Comparison of ENCODE assay signal across 20 cellular contexts in the genomic region with DNA sequence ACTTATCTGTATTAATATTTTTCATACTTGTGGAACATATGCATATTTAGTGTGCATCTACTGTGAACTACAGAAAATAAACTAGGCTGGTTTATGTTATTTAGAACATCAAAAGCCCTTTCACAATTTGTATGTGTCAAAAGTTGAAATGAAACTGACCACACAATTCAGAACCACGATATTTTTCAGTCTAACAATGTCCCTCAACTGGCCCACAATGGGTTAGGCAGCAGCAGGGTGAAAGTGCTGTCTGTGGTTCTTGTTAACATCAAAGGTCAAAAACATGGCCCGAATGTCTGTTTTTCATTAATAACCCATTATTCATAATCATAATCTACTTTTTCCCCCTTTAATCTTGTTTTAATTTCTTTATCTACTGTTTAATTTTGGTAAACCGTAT.
DNase-seq lines count a peak whose midpoint lies in the region; ATAC-seq and TF ChIP-seq lines count a peak whose summit lies in the region.
"Had no signal": no experiment of that assay in that cellular context is flagged by ENCODE, and none has a peak within 500 bp of the region (broad histone marks: within the 10 kb centered on the region; RNA-seq: fewer than 3 reads in every experiment).

No MANE protein-coding gene starts in this region.

- no peaks in the 10 kb centered on the region for H4K20me1 ChIP-seq in GM23338 (replicated peaks; ENCODE audit: insufficient read depth)

- H3K4me2 ChIP-seq in GM23338: no peak overlapping the region

- no peaks in the 10 kb centered on the region for H3K9me3 Mint-ChIP-seq in GM23338
- H3K9me3 Mint-ChIP-seq: H9 had no signal

- H3K27ac Mint-ChIP-seq in GM23338: no peak overlapping the region
- H3K27ac Mint-ChIP-seq: H9 had no signal

- H3K4me1 Mint-ChIP-seq in GM23338: no peaks in the 10 kb centered on the region
- H3K4me1 Mint-ChIP-seq: H9 had no signal

- H3K4me1 ChIP-seq in BE2C (peaks cover 4% of the 10 kb centered on the region), left ventricle myocardium inferior (no peaks in the 10 kb centered on the region), GM23338 (ENCODE audit: insufficient read depth) (no peaks in the 10 kb centered on the region)
- H3K4me1 ChIP-seq: SJSA1 had no signal

- H3K9me2 ChIP-seq in GM23338 (ENCODE audit: insufficient read depth): no peaks in the 10 kb centered on the region

- no peak overlapping the region for H3K27ac ChIP-seq in left ventricle myocardium inferior (replicated peaks)
- H3K27ac ChIP-seq in GM23338 (ENCODE audit: low read depth): no peak overlapping the region
- H3K27ac ChIP-seq: HL-60, SJSA1 had no signal

- no peaks in the 10 kb centered on the region for H3K36me3 Mint-ChIP-seq in GM23338 (ENCODE audit: low read depth)

- H3F3A ChIP-seq in GM23338 (replicated peaks; ENCODE audit: low read depth): no peaks in the 10 kb centered on the region

- H3K79me2 ChIP-seq in GM23338 (replicated peaks; ENCODE audit: insufficient read depth): no peaks in the 10 kb centered on the region

- no peak overlapping the region for H3K4me3 Mint-ChIP-seq in GM23338
- H3K4me3 Mint-ChIP-seq: H9 had no signal

- intact Hi-C loops in left ventricle myocardium inferior (cut with micrococcal nuclease): no loop called here

- H3K27me3 ChIP-seq in BE2C (no peaks in the 10 kb centered on the region), left ventricle myocardium inferior (ENCODE audit: low read depth) (no peaks in the 10 kb centered on the region), GM23338 (ENCODE audit: insufficient read depth) (no peaks in the 10 kb centered on the region)
- H3K27me3 ChIP-seq: SJSA1 had no signal

- ATAC-seq in GM19023 (IDR thresholded peaks at IDR 0.05; ENCODE audit: unreplicated experiment) (peak; percentile 63), HG02852 (IDR thresholded peaks at IDR 0.05; ENCODE audit: unreplicated experiment) (peak; percentile 84), HG03565 (IDR thresholded peaks at IDR 0.05; ENCODE audit: unreplicated experiment) (peak; percentile 76), HG03097 (IDR thresholded peaks at IDR 0.05; ENCODE audit: low FRiP score, unreplicated experiment) (no peak), GM23338 (no peak)

- H3K9me3 ChIP-seq in BE2C: no peaks in the 10 kb centered on the region
- no peaks in the 10 kb centered on the region for H3K9me3 ChIP-seq in left ventricle myocardium inferior (replicated peaks)
- H3K9me3 ChIP-seq: SJSA1 had no signal

- TF ChIP-seq CTCF in BE2C (IDR thresholded peaks at IDR 0.05; ENCODE audit: low read depth, low read length) (no peak), left ventricle myocardium inferior (IDR thresholded peaks at IDR 0.05; ENCODE audit: borderline replicate concordance) (no peak), GM23338 (conservative IDR thresholded peaks at IDR 0.05; ENCODE audit: low read depth in 2 of 2) (no peak)

- H3K4me3 ChIP-seq in BE2C (ENCODE audit: low read depth, low read length) (no peak overlapping the region), left ventricle myocardium inferior (no peak overlapping the region), GM23338 (no peak overlapping the region)
- H3K4me3 ChIP-seq: SJSA1 had no signal

- DNase-seq in BE2C (peak; percentile 24), left ventricle myocardium inferior (no peak), GM23338 (ENCODE audit: low spot score) (no peak), SW480 (ENCODE audit: low spot score) (no peak)
- DNase-seq: 8988T, C1 segment of cervical spinal cord, DMS 273 treated with DMSO at 0.1 percent for 48 hours, H9, NCI-H1436 treated with DMSO at 0.1 percent for 48 hours, NCI-H2081, NCI-H2227 treated with DMSO at 0.1 percent for 48 hours, NCI-H526, RPMI8226, T-helper 1 cell had no signal

- H3K36me3 ChIP-seq in BE2C (no peaks in the 10 kb centered on the region), left ventricle myocardium inferior (no peaks in the 10 kb centered on the region), GM23338 (ENCODE audit: insufficient read depth) (no peaks in the 10 kb centered on the region)
- H3K36me3 ChIP-seq: SJSA1 had no signal

- H3K27me3 Mint-ChIP-seq in GM23338 (ENCODE audit: insufficient read depth, low read depth, poor library complexity): no peaks in the 10 kb centered on the region

- no peak overlapping the region for H2AFZ ChIP-seq in GM23338

TF ChIP-seq in GM23338, 12 proteins besides CTCF, POLR2A, EP300 and RAD21:
- TF ChIP-seq EZH2 (IDR thresholded peaks at IDR 0.05; ENCODE audit: low read depth, unreplicated experiment): no peak
- no peak for TF ChIP-seq JUNB (IDR thresholded peaks at IDR 0.05; ENCODE audit: unreplicated experiment)
- TF ChIP-seq, protein P1, sequence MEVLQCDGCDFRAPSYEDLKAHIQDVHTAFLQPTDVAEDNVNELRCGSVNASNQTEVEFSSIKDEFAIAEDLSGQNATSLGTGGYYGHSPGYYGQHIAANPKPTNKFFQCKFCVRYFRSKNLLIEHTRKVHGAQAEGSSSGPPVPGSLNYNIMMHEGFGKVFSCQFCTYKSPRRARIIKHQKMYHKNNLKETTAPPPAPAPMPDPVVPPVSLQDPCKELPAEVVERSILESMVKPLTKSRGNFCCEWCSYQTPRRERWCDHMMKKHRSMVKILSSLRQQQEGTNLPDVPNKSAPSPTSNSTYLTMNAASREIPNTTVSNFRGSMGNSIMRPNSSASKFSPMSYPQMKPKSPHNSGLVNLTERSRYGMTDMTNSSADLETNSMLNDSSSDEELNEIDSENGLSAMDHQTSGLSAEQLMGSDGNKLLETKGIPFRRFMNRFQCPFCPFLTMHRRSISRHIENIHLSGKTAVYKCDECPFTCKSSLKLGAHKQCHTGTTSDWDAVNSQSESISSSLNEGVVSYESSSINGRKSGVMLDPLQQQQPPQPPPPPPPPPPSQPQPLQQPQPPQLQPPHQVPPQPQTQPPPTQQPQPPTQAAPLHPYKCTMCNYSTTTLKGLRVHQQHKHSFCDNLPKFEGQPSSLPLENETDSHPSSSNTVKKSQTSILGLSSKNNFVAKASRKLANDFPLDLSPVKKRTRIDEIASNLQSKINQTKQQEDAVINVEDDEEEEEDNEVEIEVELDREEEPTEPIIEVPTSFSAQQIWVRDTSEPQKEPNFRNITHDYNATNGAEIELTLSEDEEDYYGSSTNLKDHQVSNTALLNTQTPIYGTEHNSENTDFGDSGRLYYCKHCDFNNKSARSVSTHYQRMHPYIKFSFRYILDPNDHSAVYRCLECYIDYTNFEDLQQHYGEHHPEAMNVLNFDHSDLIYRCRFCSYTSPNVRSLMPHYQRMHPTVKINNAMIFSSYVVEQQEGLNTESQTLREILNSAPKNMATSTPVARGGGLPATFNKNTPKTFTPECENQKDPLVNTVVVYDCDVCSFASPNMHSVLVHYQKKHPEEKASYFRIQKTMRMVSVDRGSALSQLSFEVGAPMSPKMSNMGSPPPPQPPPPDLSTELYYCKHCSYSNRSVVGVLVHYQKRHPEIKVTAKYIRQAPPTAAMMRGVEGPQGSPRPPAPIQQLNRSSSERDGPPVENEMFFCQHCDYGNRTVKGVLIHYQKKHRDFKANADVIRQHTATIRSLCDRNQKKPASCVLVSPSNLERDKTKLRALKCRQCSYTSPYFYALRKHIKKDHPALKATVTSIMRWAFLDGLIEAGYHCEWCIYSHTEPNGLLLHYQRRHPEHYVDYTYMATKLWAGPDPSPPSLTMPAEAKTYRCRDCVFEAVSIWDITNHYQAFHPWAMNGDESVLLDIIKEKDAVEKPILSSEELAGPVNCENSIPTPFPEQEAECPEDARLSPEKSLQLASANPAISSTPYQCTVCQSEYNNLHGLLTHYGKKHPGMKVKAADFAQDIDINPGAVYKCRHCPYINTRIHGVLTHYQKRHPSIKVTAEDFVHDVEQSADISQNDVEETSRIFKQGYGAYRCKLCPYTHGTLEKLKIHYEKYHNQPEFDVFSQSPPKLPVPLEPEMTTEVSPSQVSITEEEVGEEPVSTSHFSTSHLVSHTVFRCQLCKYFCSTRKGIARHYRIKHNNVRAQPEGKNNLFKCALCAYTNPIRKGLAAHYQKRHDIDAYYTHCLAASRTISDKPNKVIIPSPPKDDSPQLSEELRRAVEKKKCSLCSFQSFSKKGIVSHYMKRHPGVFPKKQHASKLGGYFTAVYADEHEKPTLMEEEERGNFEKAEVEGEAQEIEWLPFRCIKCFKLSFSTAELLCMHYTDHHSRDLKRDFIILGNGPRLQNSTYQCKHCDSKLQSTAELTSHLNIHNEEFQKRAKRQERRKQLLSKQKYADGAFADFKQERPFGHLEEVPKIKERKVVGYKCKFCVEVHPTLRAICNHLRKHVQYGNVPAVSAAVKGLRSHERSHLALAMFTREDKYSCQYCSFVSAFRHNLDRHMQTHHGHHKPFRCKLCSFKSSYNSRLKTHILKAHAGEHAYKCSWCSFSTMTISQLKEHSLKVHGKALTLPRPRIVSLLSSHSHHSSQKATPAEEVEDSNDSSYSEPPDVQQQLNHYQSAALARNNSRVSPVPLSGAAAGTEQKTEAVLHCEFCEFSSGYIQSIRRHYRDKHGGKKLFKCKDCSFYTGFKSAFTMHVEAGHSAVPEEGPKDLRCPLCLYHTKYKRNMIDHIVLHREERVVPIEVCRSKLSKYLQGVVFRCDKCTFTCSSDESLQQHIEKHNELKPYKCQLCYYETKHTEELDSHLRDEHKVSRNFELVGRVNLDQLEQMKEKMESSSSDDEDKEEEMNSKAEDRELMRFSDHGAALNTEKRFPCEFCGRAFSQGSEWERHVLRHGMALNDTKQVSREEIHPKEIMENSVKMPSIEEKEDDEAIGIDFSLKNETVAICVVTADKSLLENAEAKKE (CRISPR knock-in tag; IDR thresholded peaks at IDR 0.05): no peak
- TF ChIP-seq ZNF114 (CRISPR knock-in tag; IDR thresholded peaks at IDR 0.05): no peak
- TF ChIP-seq STAT1 (IDR thresholded peaks at IDR 0.05; ENCODE audit: unreplicated experiment): no peak
- TF ChIP-seq CREB1 (CRISPR knock-in tag; IDR thresholded peaks at IDR 0.05; ENCODE audit: low read depth): no peak
- no peak for TF ChIP-seq POLR2AphosphoS5 (IDR thresholded peaks at IDR 0.05; ENCODE audit: low read depth)
- TF ChIP-seq, protein P2, sequence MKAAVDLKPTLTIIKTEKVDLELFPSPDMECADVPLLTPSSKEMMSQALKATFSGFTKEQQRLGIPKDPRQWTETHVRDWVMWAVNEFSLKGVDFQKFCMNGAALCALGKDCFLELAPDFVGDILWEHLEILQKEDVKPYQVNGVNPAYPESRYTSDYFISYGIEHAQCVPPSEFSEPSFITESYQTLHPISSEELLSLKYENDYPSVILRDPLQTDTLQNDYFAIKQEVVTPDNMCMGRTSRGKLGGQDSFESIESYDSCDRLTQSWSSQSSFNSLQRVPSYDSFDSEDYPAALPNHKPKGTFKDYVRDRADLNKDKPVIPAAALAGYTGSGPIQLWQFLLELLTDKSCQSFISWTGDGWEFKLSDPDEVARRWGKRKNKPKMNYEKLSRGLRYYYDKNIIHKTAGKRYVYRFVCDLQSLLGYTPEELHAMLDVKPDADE (IDR thresholded peaks at IDR 0.05): no peak
- TF ChIP-seq NANOG (IDR thresholded peaks at IDR 0.05; ENCODE audit: borderline replicate concordance): no peak

Comparison
In these comparisons a context has a peak if more than half of its experiments do, and no peak if none do; other contexts are left out.
1. ATAC-seq: peak in GM19023 (single experiment), HG02852 (single experiment) and HG03565 (single experiment); none in HG03097 (single experiment) and GM23338 (single experiment).